In the genomic region with DNA sequence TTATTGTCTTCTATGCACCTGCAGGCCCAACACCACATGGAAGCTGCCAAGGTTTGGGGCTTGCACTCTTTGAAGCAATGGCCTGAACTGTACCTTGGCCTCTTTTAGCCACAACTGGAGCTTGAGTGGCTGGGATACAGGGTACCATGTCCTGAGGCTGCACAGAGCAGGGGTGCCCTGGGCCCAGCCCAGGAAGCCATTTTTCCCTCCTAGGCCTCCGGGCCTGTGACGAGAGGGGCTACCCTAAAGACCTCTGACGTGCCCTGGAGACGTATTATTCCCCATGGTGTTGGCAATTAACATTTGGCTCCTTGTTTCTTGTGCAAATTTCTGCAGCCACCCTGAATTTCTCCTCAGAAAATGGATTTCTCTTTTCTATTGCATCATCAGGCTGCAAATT, we compare ENCODE assay signal across 23 cellular contexts.
"Had no signal": no experiment of that assay in that cellular context is flagged by ENCODE, and none has a peak within 500 bp of the region (broad histone marks: within the 10 kb centered on the region; RNA-seq: fewer than 3 reads in every experiment).

No MANE protein-coding gene starts in this region.

- H3K4me3 ChIP-seq: colonic mucosa, coronary artery, dorsolateral prefrontal cortex, esophagus muscularis mucosa, esophagus squamous epithelium, gastrocnemius medialis, gastroesophageal sphincter, heart left ventricle, heart right ventricle had no signal

- H3K36me3 ChIP-seq: colonic mucosa, esophagus muscularis mucosa, esophagus squamous epithelium, gastrocnemius medialis, gastroesophageal sphincter, heart left ventricle, heart right ventricle had no signal

- H3K4me1 ChIP-seq: colonic mucosa, esophagus muscularis mucosa, esophagus squamous epithelium, foreskin keratinocyte, gastrocnemius medialis, gastroesophageal sphincter, heart left ventricle, heart right ventricle had no signal

- DNase-seq: colonic mucosa; cortex of kidney; dermis blood vessel endothelial cell; dorsolateral prefrontal cortex; effector CD4-positive, alpha-beta T cell; effector CD8-positive, alpha-beta T cell; effector memory CD4-positive, alpha-beta T cell; effector memory CD8-positive, alpha-beta T cell; endodermal cell; erythroblast; esophagus squamous epithelium; foreskin fibroblast; foreskin keratinocyte; foreskin melanocyte; gastrocnemius medialis; glutamatergic neuron; head of caudate nucleus; heart left ventricle; heart right ventricle had no signal

- H3K27ac ChIP-seq: colonic mucosa, coronary artery, dorsolateral prefrontal cortex, epithelial cell of prostate, esophagus muscularis mucosa, esophagus squamous epithelium, foreskin keratinocyte, gastrocnemius medialis, gastroesophageal sphincter, heart left ventricle, heart right ventricle had no signal

- H3K9me3 ChIP-seq: colonic mucosa, esophagus muscularis mucosa, esophagus squamous epithelium, gastrocnemius medialis, gastroesophageal sphincter, heart left ventricle, heart right ventricle had no signal
